In genomic region chr2:88055436-88056128, GRCh38 we compare ENCODE assay signal across 8 cellular contexts. TPM values are rescaled to one million over a fixed set of nuclear protein-coding genes. Genes with fewer than 3 reads are reported as not detected.
DNase-seq lines count a peak whose midpoint lies in the region; ATAC-seq and TF ChIP-seq lines count a peak whose summit lies in the region.

Gene KRCC1, minus strand, starts transcription at chr2:88055783. Its CDS starts 27,220 bp downstream, at chr2:88028563.

- H3K4me3 ChIP-seq in CD4-positive, alpha-beta memory T cell (ENCODE audit: low read length in 2 of 2) = peak within 1 kb of the TSS; percentile 76 to 84
- H3K4me3 ChIP-seq in dorsolateral prefrontal cortex (peak within 1 kb of the TSS; percentile 60 to 98 (median 87)), right lobe of liver (peak within 1 kb of the TSS; percentile 70 to 87 (median 82))

- POLR2A ChIA-PET in CD4-positive, alpha-beta memory T cell (lab: Charles Lee; ENCODE audit: partially characterized antibody) = interaction anchor here (1.7 to 1.9 kb wide), 2 partner anchors 10 to 39 kb away, joined by 5 to 8 read pairs; partner anchors contain the start of gene RNU2-63P
- POLR2A ChIA-PET in activated CD4-positive, alpha-beta memory T cell treated with anti-CD3 and anti-CD28 coated beads for 36 hours (lab: Charles Lee) = interaction anchor here (1.7 kb wide), 1 partner anchor 39 kb away, joined by 20 read pairs; the partner anchor contains the start of gene RNU2-63P

- no peaks in the 10 kb centered on the region for H3K9me3 Mint-ChIP-seq in CD4-positive, alpha-beta memory T cell
- H3K9me3 Mint-ChIP-seq in activated CD4-positive, alpha-beta memory T cell treated with anti-CD3 and anti-CD28 coated beads for 36 hours = no peaks in the 10 kb centered on the region

- peak within 1 kb of the TSS; percentile 89 to 98 (median 98) for H3K27ac Mint-ChIP-seq in CD4-positive, alpha-beta memory T cell
- H3K27ac Mint-ChIP-seq in activated CD4-positive, alpha-beta memory T cell treated with anti-CD3 and anti-CD28 coated beads for 36 hours = peak within 1 kb of the TSS; percentile 96

- ATAC-seq in GM19455 (IDR thresholded peaks at IDR 0.05; ENCODE audit: unreplicated experiment) = peak; percentile 96
- ATAC-seq in right lobe of liver = peak; percentile 88 to 97 (median 96)

- TF ChIP-seq CTCF in dorsolateral prefrontal cortex (IDR thresholded peaks at IDR 0.05 in 54 of 56, conservative IDR thresholded peaks at IDR 0.05 in 2 of 56; ENCODE audit: low read depth in 1 of 56, partially characterized antibody in 56 of 56) (peak in 51 of 56 donors; percentile 8 to 68 (median 44)), right lobe of liver (IDR thresholded peaks at IDR 0.05) (peak in 3 of 4 donors; percentile 3 to 12 (median 11))

- H3K27ac ChIP-seq in CD4-positive, alpha-beta memory T cell (ENCODE audit: low read depth, low read length) = peak within 1 kb of the TSS; percentile 93
- H3K27ac ChIP-seq in dorsolateral prefrontal cortex (peak within 1 kb of the TSS; percentile 65 to 99 (median 94)), right lobe of liver (peak within 1 kb of the TSS; percentile 82 to 99 (median 87))

- DNase-seq in CD4-positive, alpha-beta memory T cell = peak; percentile 94 to 96 (median 95)
- DNase-seq in HK-2 (ENCODE audit: unreplicated experiment) (peak; percentile 96), NCI-H82 treated with DMSO at 0.1 percent for 48 hours (lab: John Stamatoyannopoulos, UW; ENCODE audit: unreplicated experiment) (peak; percentile 87), dorsolateral prefrontal cortex (peak; percentile 92 to 98 (median 96)), right lobe of liver (peak; percentile 96 to 98 (median 98))
- peak; percentile 96 for DNase-seq in activated CD4-positive, alpha-beta memory T cell treated with anti-CD3 and anti-CD28 coated beads for 36 hours
- DNase-seq in stimulated activated CD4-positive, alpha-beta T cell treated with anti-CD3 and anti-CD28 coated beads, Interleukin-4, amount 100 ng/mL, for 24 hours = peak; percentile 94

- CTCF ChIA-PET in CD4-positive, alpha-beta memory T cell (lab: Charles Lee; ENCODE audit: partially characterized antibody) = no interaction called here
- CTCF ChIA-PET in activated CD4-positive, alpha-beta memory T cell treated with anti-CD3 and anti-CD28 coated beads for 36 hours (lab: Charles Lee) = interaction anchor here (0.8 to 1.7 kb wide), 3 partner anchors 22 to 104 kb away, joined by 3 to 12 read pairs (median 7); no protein-coding TSS in a partner anchor

- no peaks in the 10 kb centered on the region for H3K36me3 ChIP-seq in CD4-positive, alpha-beta memory T cell (ENCODE audit: insufficient read depth, low read length)
- H3K36me3 ChIP-seq in right lobe of liver = no peaks in the 10 kb centered on the region

- H3K9me3 ChIP-seq in CD4-positive, alpha-beta memory T cell (ENCODE audit: control insufficient read depth in 1 of 2, low read length in 2 of 2) = no peaks in the 10 kb centered on the region
- no peaks in the 10 kb centered on the region for H3K9me3 ChIP-seq in right lobe of liver

- H3K27me3 ChIP-seq in CD4-positive, alpha-beta memory T cell (ENCODE audit: insufficient read depth, low read length) = no peaks in the 10 kb centered on the region
- H3K27me3 ChIP-seq in dorsolateral prefrontal cortex (no peaks in the 10 kb centered on the region), right lobe of liver (no peaks in the 10 kb centered on the region)

- peak within 1 kb of the TSS; percentile 90 to 97 (median 95) for H3K4me3 Mint-ChIP-seq in CD4-positive, alpha-beta memory T cell
- H3K4me3 Mint-ChIP-seq in activated CD4-positive, alpha-beta memory T cell treated with anti-CD3 and anti-CD28 coated beads for 36 hours = peak within 1 kb of the TSS; percentile 89

- intact Hi-C loops in CD4-positive, alpha-beta memory T cell (cut with micrococcal nuclease) = loop anchor here (1.0 kb wide), 2 partner anchors 38 to 636 kb away; partner anchors contain the start of gene RPIA
- intact Hi-C loops in activated CD4-positive, alpha-beta memory T cell treated with anti-CD3 and anti-CD28 coated beads for 36 hours (cut with micrococcal nuclease) = loop anchor here (1.0 kb wide), 1 partner anchor 39 kb away; the partner anchor contains the start of gene RNU2-63P
- intact Hi-C loops in dorsolateral prefrontal cortex (cut with DNase I) = loop anchor here (5.0 kb wide), 1 partner anchor 38 kb away; the partner anchor contains the start of gene RNU2-63P (in 2 of the 2)
- intact Hi-C loops in right lobe of liver (cut with DNase I) = loop anchor here (5.0 to 10.0 kb wide), 2 partner anchors 107 to 129 kb away; no protein-coding TSS in a partner anchor

- peaks cover 0 to 18% of the 10 kb centered on the region in 2 donors for H3K36me3 Mint-ChIP-seq in CD4-positive, alpha-beta memory T cell
- H3K36me3 Mint-ChIP-seq in activated CD4-positive, alpha-beta memory T cell treated with anti-CD3 and anti-CD28 coated beads for 36 hours = peaks cover 19% of the 10 kb centered on the region

- TF ChIP-seq POLR2A in right lobe of liver (IDR thresholded peaks at IDR 0.05) = peak; percentile 98

- H3K4me1 ChIP-seq in CD4-positive, alpha-beta memory T cell (ENCODE audit: insufficient read depth, low read length) = peaks cover 33% of the 10 kb centered on the region
- peaks cover 0 to 35% (median 11%) of the 10 kb centered on the region in 4 donors for H3K4me1 ChIP-seq in right lobe of liver

- no peaks in the 10 kb centered on the region for H3K27me3 Mint-ChIP-seq in CD4-positive, alpha-beta memory T cell
- no peaks in the 10 kb centered on the region for H3K27me3 Mint-ChIP-seq in activated CD4-positive, alpha-beta memory T cell treated with anti-CD3 and anti-CD28 coated beads for 36 hours

- WGBS in right lobe of liver (ENCODE audit: insufficient coverage, low coverage, low lambda C conversion rate, missing lambda C conversion rate) = 2% methylated on average over 23 of the region's 71 CpGs

- peaks cover 35 to 50% (median 42%) of the 10 kb centered on the region in 4 donors for H3K4me1 Mint-ChIP-seq in CD4-positive, alpha-beta memory T cell
- H3K4me1 Mint-ChIP-seq in activated CD4-positive, alpha-beta memory T cell treated with anti-CD3 and anti-CD28 coated beads for 36 hours (ENCODE audit: low read depth) = peaks cover 47% of the 10 kb centered on the region

RNA-seq across cellular contexts. Expression of gene KRCC1, which starts in this region (rescaled TPM):
- total RNA-seq in CD4-positive, alpha-beta memory T cell = 10 to 100 TPM; 32.3 to 35.7 TPM
- polyA plus RNA-seq in CD4-positive, alpha-beta memory T cell = 10 to 100 TPM; 37.2 to 40.1 TPM
- 10 to 100 TPM; 10.6 to 11.0 TPM for total RNA-seq in activated CD4-positive, alpha-beta memory T cell treated with anti-CD3 and anti-CD28 coated beads for 36 hours
- total RNA-seq in dorsolateral prefrontal cortex (10 to 100 TPM in 104 of 120 experiments, 1 to 10 TPM in 16; 7.6 to 19.7 (median 12.6) TPM), right lobe of liver (10 to 100 TPM in 5 of 6 experiments, 1 to 10 TPM in 1; 9.3 to 17.1 (median 11.5) TPM)

Comparison
In these comparisons a context has a peak if more than half of its experiments do, and no peak if none do; other contexts are left out.
1. Peak in every context shown above with its lines: DNase-seq, ATAC-seq, H3K4me3 ChIP-seq and H3K27ac ChIP-seq.